11 cellular contexts compared by ENCODE assay signal in the genomic region with DNA sequence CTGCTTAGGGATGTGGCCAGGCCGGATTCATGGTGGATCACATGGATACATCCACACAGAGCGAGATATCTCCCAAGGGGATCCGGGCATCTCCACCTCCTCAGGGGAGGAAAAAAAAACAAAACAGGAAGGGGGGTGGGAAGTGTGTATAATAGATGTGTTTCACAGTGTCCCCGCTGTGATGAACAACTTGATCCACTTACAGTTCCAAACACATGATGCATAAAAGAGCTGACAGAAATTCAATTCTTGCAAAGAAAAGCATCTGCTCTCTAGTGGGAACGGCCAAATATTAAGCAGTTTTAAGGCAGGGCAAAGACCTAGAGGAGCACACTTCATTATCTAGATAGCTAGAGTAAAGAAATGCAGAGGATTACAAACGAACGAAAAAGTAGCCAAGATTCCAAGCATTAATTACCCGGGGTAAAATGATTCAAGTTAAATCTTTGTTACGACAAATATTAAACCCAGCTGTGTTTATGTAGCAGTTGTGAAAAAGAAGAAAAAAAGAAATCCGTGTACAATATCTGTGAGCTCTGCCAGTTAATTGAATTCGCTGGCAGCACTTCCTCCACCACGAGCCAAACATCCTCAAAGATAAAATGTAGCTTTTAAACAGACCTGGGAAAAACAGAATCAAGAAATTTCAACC.
DNase-seq lines count a peak whose midpoint lies in the region; ATAC-seq and TF ChIP-seq lines count a peak whose summit lies in the region.
"Had no signal": no experiment of that assay in that cellular context is flagged by ENCODE, and none has a peak within 500 bp of the region (broad histone marks: within the 10 kb centered on the region; RNA-seq: fewer than 3 reads in every experiment).

No MANE protein-coding gene starts in this region.

- no peaks in the 10 kb centered on the region for H3K27me3 Mint-ChIP-seq in activated CD8-positive, alpha-beta memory T cell treated with anti-CD3 and anti-CD28 coated beads, Interleukin-2, amount 10 ng/mL, durations not matched to agents 7 days and 5 days
- H3K27me3 Mint-ChIP-seq in endothelial cell (ENCODE audit: unreplicated experiment) = no peaks in the 10 kb centered on the region
- H3K27me3 Mint-ChIP-seq: CD4-positive, CD25-positive, alpha-beta regulatory T cell had no signal

- no peak overlapping the region for H3K27ac ChIP-seq in lung (ENCODE audit: low read depth in 1 of 2, low read length in 1 of 2)
- H3K27ac ChIP-seq: cardiac muscle cell, KMS-11 had no signal

- no peaks in the 10 kb centered on the region for H3K9me3 ChIP-seq in lung (ENCODE audit: control insufficient read depth in 2 of 2, insufficient read depth in 1 of 2, low read length in 1 of 2)

- H3K4me1 Mint-ChIP-seq in activated CD8-positive, alpha-beta memory T cell treated with anti-CD3 and anti-CD28 coated beads, Interleukin-2, amount 10 ng/mL, durations not matched to agents 7 days and 5 days = no peaks in the 10 kb centered on the region
- H3K4me1 Mint-ChIP-seq in endothelial cell (ENCODE audit: unreplicated experiment) = peaks cover 13% of the 10 kb centered on the region

- H3K4me3 Mint-ChIP-seq in activated CD8-positive, alpha-beta memory T cell treated with anti-CD3 and anti-CD28 coated beads, Interleukin-2, amount 10 ng/mL, durations not matched to agents 7 days and 5 days = no peak overlapping the region
- no peak overlapping the region for H3K4me3 Mint-ChIP-seq in endothelial cell (ENCODE audit: unreplicated experiment)
- H3K4me3 Mint-ChIP-seq: CD4-positive, CD25-positive, alpha-beta regulatory T cell had no signal

- no peaks in the 10 kb centered on the region for H3K9me3 Mint-ChIP-seq in activated CD8-positive, alpha-beta memory T cell treated with anti-CD3 and anti-CD28 coated beads, Interleukin-2, amount 10 ng/mL, durations not matched to agents 7 days and 5 days (ENCODE audit: low read depth)
- no peaks in the 10 kb centered on the region for H3K9me3 Mint-ChIP-seq in endothelial cell (ENCODE audit: unreplicated experiment)

- peaks cover 2% of the 10 kb centered on the region for H3K36me3 Mint-ChIP-seq in activated CD8-positive, alpha-beta memory T cell treated with anti-CD3 and anti-CD28 coated beads, Interleukin-2, amount 10 ng/mL, durations not matched to agents 7 days and 5 days
- H3K36me3 Mint-ChIP-seq in endothelial cell (ENCODE audit: low read depth, unreplicated experiment) = no peaks in the 10 kb centered on the region

- peak; percentile 58 for ATAC-seq in lung (ENCODE audit: insufficient read depth, low FRiP score)
- no peak for ATAC-seq in activated CD8-positive, alpha-beta memory T cell treated with anti-CD3 and anti-CD28 coated beads, Interleukin-2, amount 10 ng/mL, durations not matched to agents 7 days and 5 days

- TF ChIP-seq CTCF in AG04449 (IDR thresholded peaks at IDR 0.05; ENCODE audit: insufficient read depth, low read length, missing control alignments) (no peak), lung (IDR thresholded peaks at IDR 0.05; ENCODE audit: control extremely low read depth, extremely low read depth) (no peak), endothelial cell (IDR thresholded peaks at IDR 0.05; ENCODE audit: unreplicated experiment) (no peak)

- CTCF ChIA-PET in AG04449 (lab: Yijun Ruan, JAX) (no interaction called here), HEK293T (lab: Yijun Ruan, JAX) (no interaction called here)
- CTCF ChIA-PET in activated CD8-positive, alpha-beta memory T cell treated with anti-CD3 and anti-CD28 coated beads, Interleukin-2, amount 10 ng/mL, durations not matched to agents 7 days and 5 days (lab: Charles Lee) = no interaction called here

- H3K4me3 ChIP-seq in AG04449 (ENCODE audit: low read depth, low read length) (peak overlapping the region; percentile 4; the same call in 1 of the 2 replicates), lung (no peak overlapping the region)
- H3K4me3 ChIP-seq: cardiac muscle cell had no signal

- H3K27me3 ChIP-seq in lung (ENCODE audit: control insufficient read depth, insufficient read depth) = no peaks in the 10 kb centered on the region
- H3K27me3 ChIP-seq: cardiac muscle cell had no signal

- H3K4me1 ChIP-seq in lung (ENCODE audit: control insufficient read depth in 2 of 2, insufficient read depth in 2 of 2, low read length in 2 of 2) = no peaks in the 10 kb centered on the region

- DNase-seq in AG04449 (ENCODE audit: low read depth, low spot score) = peak; percentile 9
- DNase-seq in LHCN-M2 (ENCODE audit: low read depth) = peak; percentile 34
- DNase-seq in cerebellar cortex (ENCODE audit: low spot score) = peak; percentile 49
- no peak for DNase-seq in lung (ENCODE audit: low spot score)
- no peak for DNase-seq in T-helper 9 cell
- no peak for DNase-seq in HEK293T (ENCODE audit: extremely low spot score)
- DNase-seq in activated CD8-positive, alpha-beta memory T cell treated with anti-CD3 and anti-CD28 coated beads, Interleukin-2, amount 10 ng/mL, durations not matched to agents 7 days and 5 days = no peak
- DNase-seq in endothelial cell (ENCODE audit: low spot score) = no peak
- DNase-seq: CD4-positive, CD25-positive, alpha-beta regulatory T cell had no signal

- POLR2A ChIA-PET in AG04449 (lab: Yijun Ruan, JAX) = no interaction called here
- POLR2A ChIA-PET in HEK293T (lab: Yijun Ruan, JAX) = interaction anchor here (1.0 kb wide), 1 partner anchor 18 kb away, joined by 3 read pairs; no protein-coding TSS in a partner anchor

- no peaks in the 10 kb centered on the region for H3K36me3 ChIP-seq in lung (ENCODE audit: control insufficient read depth in 2 of 2, insufficient read depth in 2 of 2, low read length in 2 of 2)
- H3K36me3 ChIP-seq: cardiac muscle cell had no signal

- WGBS in lung, 2 donors = 36 to 60% methylated on average over 12 of the region's 12 CpGs

- no peak overlapping the region for H3K27ac Mint-ChIP-seq in activated CD8-positive, alpha-beta memory T cell treated with anti-CD3 and anti-CD28 coated beads, Interleukin-2, amount 10 ng/mL, durations not matched to agents 7 days and 5 days
- H3K27ac Mint-ChIP-seq in endothelial cell (ENCODE audit: unreplicated experiment) = no peak overlapping the region
- H3K27ac Mint-ChIP-seq: CD4-positive, CD25-positive, alpha-beta regulatory T cell had no signal

TF ChIP-seq in HEK293T, 16 proteins besides CTCF, POLR2A, EP300 and RAD21:
- no peak for TF ChIP-seq ARNT (IDR thresholded peaks at IDR 0.05)
- no peak for TF ChIP-seq FOXM1 (IDR thresholded peaks at IDR 0.05; ENCODE audit: borderline replicate concordance)
- TF ChIP-seq HDGF (IDR thresholded peaks at IDR 0.05; ENCODE audit: borderline replicate concordance) = no peak
- no peak for TF ChIP-seq SUZ12 (IDR thresholded peaks at IDR 0.05)
- no peak for TF ChIP-seq LEF1 (IDR thresholded peaks at IDR 0.05; ENCODE audit: borderline replicate concordance)
- TF ChIP-seq CTBP1 (IDR thresholded peaks at IDR 0.05; ENCODE audit: borderline replicate concordance) = no peak
- no peak for TF ChIP-seq FOXA1 (IDR thresholded peaks at IDR 0.05)
- TF ChIP-seq ZNF384 (IDR thresholded peaks at IDR 0.05) = no peak
- TF ChIP-seq, protein P1, sequence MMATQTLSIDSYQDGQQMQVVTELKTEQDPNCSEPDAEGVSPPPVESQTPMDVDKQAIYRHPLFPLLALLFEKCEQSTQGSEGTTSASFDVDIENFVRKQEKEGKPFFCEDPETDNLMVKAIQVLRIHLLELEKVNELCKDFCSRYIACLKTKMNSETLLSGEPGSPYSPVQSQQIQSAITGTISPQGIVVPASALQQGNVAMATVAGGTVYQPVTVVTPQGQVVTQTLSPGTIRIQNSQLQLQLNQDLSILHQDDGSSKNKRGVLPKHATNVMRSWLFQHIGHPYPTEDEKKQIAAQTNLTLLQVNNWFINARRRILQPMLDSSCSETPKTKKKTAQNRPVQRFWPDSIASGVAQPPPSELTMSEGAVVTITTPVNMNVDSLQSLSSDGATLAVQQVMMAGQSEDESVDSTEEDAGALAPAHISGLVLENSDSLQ (IDR thresholded peaks at IDR 0.05) = no peak
- TF ChIP-seq NFRKB (IDR thresholded peaks at IDR 0.05) = no peak

Comparison
In these comparisons a context has a peak if more than half of its experiments do, and no peak if none do; other contexts are left out.
1. DNase-seq: peak in AG04449 (single experiment), LHCN-M2 (single experiment) and cerebellar cortex (single experiment); none in lung (single experiment), T-helper 9 cell (single experiment), HEK293T (single experiment), activated CD8-positive, alpha-beta memory T cell treated with anti-CD3 and anti-CD28 coated beads, Interleukin-2, amount 10 ng/mL, durations not matched to agents 7 days and 5 days (single experiment) and endothelial cell (single experiment).